8 cellular contexts compared by ENCODE assay signal in the genomic region with DNA sequence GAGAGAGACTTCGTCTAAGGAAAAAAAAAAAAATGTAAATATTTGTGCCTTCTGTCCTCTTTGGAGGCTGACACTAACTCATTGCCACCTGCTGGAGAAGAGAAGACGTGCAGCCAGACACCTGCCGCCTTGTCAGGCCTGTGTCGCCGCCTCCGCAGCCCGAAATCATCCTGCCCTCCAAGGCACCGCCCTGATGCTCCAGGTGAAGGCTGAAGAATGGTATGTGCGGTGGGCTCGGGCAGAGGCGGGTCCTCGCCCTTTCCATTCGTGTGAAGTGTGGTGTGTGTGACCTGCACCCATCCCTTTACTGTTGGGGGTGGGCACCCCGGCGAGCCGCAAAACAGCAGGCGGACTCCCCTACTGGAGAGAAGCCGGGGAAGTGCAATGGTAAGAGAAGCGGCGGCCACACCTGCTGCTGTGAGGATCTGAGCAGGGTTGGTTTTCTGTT.
DNase-seq lines count a peak whose midpoint lies in the region; ATAC-seq and TF ChIP-seq lines count a peak whose summit lies in the region.

No MANE protein-coding gene starts in this region.

- H3K27ac ChIP-seq in endodermal cell (ENCODE audit: low read depth, low read length), result no peak overlapping the region

- TF ChIP-seq CTCF in endodermal cell (conservative IDR thresholded peaks at IDR 0.05) (peak; percentile 87), mucosa of descending colon (IDR thresholded peaks at IDR 0.05) (peak; percentile 31)

- H3K9me3 ChIP-seq in endodermal cell (ENCODE audit: control insufficient read depth, low read length) (peaks cover 3% of the 10 kb centered on the region), mucosa of descending colon (no peaks in the 10 kb centered on the region)

- H3K9ac ChIP-seq in endodermal cell (ENCODE audit: extremely low read depth, low read length, poor library complexity, severe bottlenecking), result no peak overlapping the region

- no peaks in the 10 kb centered on the region for H3K4me1 ChIP-seq in endodermal cell (ENCODE audit: control insufficient read depth, insufficient read depth, low read length)
- no peaks in the 10 kb centered on the region for H3K4me1 ChIP-seq in mucosa of descending colon (ENCODE audit: low read depth)

- H3K36me3 Mint-ChIP-seq in endodermal cell (ENCODE audit: low read depth), result no peaks in the 10 kb centered on the region

- H3K4me1 Mint-ChIP-seq in endodermal cell, result peaks cover 9% of the 10 kb centered on the region

- DNase-seq in G401 (ENCODE audit: low spot score), result peak; percentile 36
- peak; percentile 73 for DNase-seq in NCI-H526 treated with DMSO at 0.1 percent for 48 hours (lab: John Stamatoyannopoulos, UW)
- DNase-seq in activated CD8-positive, alpha-beta memory T cell treated with anti-CD3 and anti-CD28 coated beads for 48 hours (ENCODE audit: low read depth in 2 of 3, low spot score in 2 of 3), result peak; percentile 5 to 18 (median 13)
- peak; percentile 96 for DNase-seq in endodermal cell
- DNase-seq in mucosa of descending colon, result peak; percentile 57 to 80 (median 73)
- DNase-seq in stimulated activated CD8-positive, alpha-beta memory T cell treated with anti-CD3 and anti-CD28 coated beads, Interleukin-7, amount 100 ng/mL, for 4 hours (ENCODE audit: low read depth in 2 of 2), result peak; percentile 48 to 54
- no peak for DNase-seq in T1000 (lab: John Stamatoyannopoulos, UW)

- ATAC-seq in HG02759 (IDR thresholded peaks at IDR 0.05; ENCODE audit: unreplicated experiment) (peak; percentile 88), mucosa of descending colon (peak; percentile 89)

- H3K4me3 ChIP-seq in endodermal cell (ENCODE audit: low read length), result no peak overlapping the region
- no peak overlapping the region for H3K4me3 ChIP-seq in mucosa of descending colon

- peaks cover 22% of the 10 kb centered on the region for H3K27me3 ChIP-seq in endodermal cell (ENCODE audit: control insufficient read depth, insufficient read depth, low read length, poor library complexity, severe bottlenecking)

- peaks cover 46% of the 10 kb centered on the region for H3K27me3 Mint-ChIP-seq in endodermal cell (ENCODE audit: insufficient read depth)

- intact Hi-C loops in mucosa of descending colon (cut with DNase I, micrococcal nuclease), result no loop called here

- no peaks in the 10 kb centered on the region for H3K9me3 Mint-ChIP-seq in endodermal cell

- in situ Hi-C loops in G401 (cut with HindIII; ENCODE audit: low sequenced_read_pairs), result no loop called here

- peak overlapping the region; percentile 51 for H3K4me3 Mint-ChIP-seq in endodermal cell

- H3K36me3 ChIP-seq in endodermal cell (ENCODE audit: control insufficient read depth, insufficient read depth, low read length) (no peaks in the 10 kb centered on the region), mucosa of descending colon (ENCODE audit: low read depth) (no peaks in the 10 kb centered on the region)

- WGBS in endodermal cell (ENCODE audit: insufficient coverage in 1 of 2, insufficient read length in 1 of 2), 2 experiments, result 17 to 35% methylated on average over 4 to 20 of the region's 20 CpGs

- no peak overlapping the region for H3K27ac Mint-ChIP-seq in endodermal cell
